In the genomic region with DNA sequence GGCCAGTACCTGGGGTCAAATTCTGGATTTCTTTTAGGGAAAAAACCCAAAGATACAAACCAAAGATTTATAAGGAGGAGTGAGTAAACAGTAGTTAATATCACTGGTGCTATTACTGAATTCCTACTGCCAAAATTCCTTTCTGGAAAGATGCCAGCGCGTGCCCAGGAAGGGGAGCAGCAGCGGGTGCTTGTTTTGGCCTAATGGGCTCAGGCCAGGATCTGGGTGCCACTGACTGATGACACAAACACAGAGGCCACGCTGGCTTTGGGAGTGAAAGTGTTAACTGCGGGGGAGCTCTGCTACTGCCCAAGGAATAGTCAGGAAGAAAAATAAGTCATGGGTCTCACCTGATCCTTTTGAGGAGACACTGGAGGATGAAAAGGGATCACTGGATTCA, we compare ENCODE assay signal across 17 cellular contexts.
DNase-seq lines count a peak whose midpoint lies in the region; ATAC-seq and TF ChIP-seq lines count a peak whose summit lies in the region.
"Had no signal": no experiment of that assay in that cellular context is flagged by ENCODE, and none has a peak within 500 bp of the region (broad histone marks: within the 10 kb centered on the region; RNA-seq: fewer than 3 reads in every experiment).

No MANE protein-coding gene starts in this region.

- H3K4me3 Mint-ChIP-seq in naive thymus-derived CD4-positive, alpha-beta T cell = no peak overlapping the region
- H3K4me3 Mint-ChIP-seq in stimulated activated naive B cell treated with anti-CD40 and anti-IgM and Interleukin-4, amounts not matched to agents 10 μg/mL and 1 μg/mL and 100 μg/mL, for 72 hours = no peak overlapping the region
- H3K4me3 Mint-ChIP-seq: CD14-positive monocyte, H9 had no signal

- POLR2A ChIA-PET in naive thymus-derived CD4-positive, alpha-beta T cell (lab: Charles Lee) = interaction anchor here (0.8 to 5.2 kb wide), 15 partner anchors 10 to 200 kb away, joined by 3 to 81 read pairs (median 10); a partner anchor contains a TSS

- H3K36me3 Mint-ChIP-seq in naive thymus-derived CD4-positive, alpha-beta T cell = peaks cover 18 to 63% (median 58%) of the 10 kb centered on the region in 5 donors
- peaks cover 76 to 82% of the 10 kb centered on the region in 2 donors for H3K36me3 Mint-ChIP-seq in stimulated activated naive B cell treated with anti-CD40 and anti-IgM and Interleukin-4, amounts not matched to agents 10 μg/mL and 1 μg/mL and 100 μg/mL, for 72 hours

- peak overlapping the region in 7 of 9 donors; percentile 19 to 85 (median 75) for H3K27ac Mint-ChIP-seq in naive thymus-derived CD4-positive, alpha-beta T cell
- H3K27ac Mint-ChIP-seq in stimulated activated naive B cell treated with anti-CD40 and anti-IgM and Interleukin-4, amounts not matched to agents 10 μg/mL and 1 μg/mL and 100 μg/mL, for 72 hours = peak overlapping the region; percentile 53

- H3K27ac ChIP-seq in VCaP (peak overlapping the region; percentile 80), tibial artery (no peak overlapping the region)
- H3K27ac ChIP-seq in naive thymus-derived CD4-positive, alpha-beta T cell (ENCODE audit: low read depth, low read length) = no peak overlapping the region
- H3K27ac ChIP-seq: 22Rv1, Peyer's patch had no signal

- CTCF ChIA-PET in naive thymus-derived CD4-positive, alpha-beta T cell (lab: Charles Lee) = interaction anchor here (0.8 to 5.3 kb wide), 13 partner anchors 9 to 201 kb away, joined by 3 to 64 read pairs (median 4); a partner anchor contains a TSS

- peaks cover 7 to 57% (median 10%) of the 10 kb centered on the region in 3 experiments for H3K36me3 ChIP-seq in naive thymus-derived CD4-positive, alpha-beta T cell (ENCODE audit: control insufficient read depth in 2 of 3, insufficient read depth in 3 of 3, low read length in 3 of 3)
- peaks cover 21 to 59% (median 44%) of the 10 kb centered on the region in 3 donors for H3K36me3 ChIP-seq in tibial artery

- peak; percentile 33 for DNase-seq in activated effector memory CD4-positive, alpha-beta T cell treated with anti-CD3 and anti-CD28 coated beads, Interleukin-2, amount 50 U/mL, for 16 hours
- DNase-seq in activated effector memory CD4-positive, alpha-beta T cell treated with Interleukin-2 at 50 U/mL for 16 hours = no peak
- DNase-seq in naive thymus-derived CD4-positive, alpha-beta T cell = no peak
- DNase-seq in stimulated activated naive B cell treated with anti-CD40 and anti-IgM and Interleukin-4, amounts not matched to agents 10 μg/mL and 1 μg/mL and 100 μg/mL, for 72 hours = no peak
- DNase-seq in hepatic stellate cell (ENCODE audit: low spot score) (no peak), tibial artery (no peak)
- DNase-seq: AML-193, Caco-2, DMS153, H9, NCI-H1105, NCI-H2081 treated with DMSO at 0.1 percent for 48 hours had no signal

- no peak overlapping the region for H3K4me3 ChIP-seq in naive thymus-derived CD4-positive, alpha-beta T cell (ENCODE audit: low read length)
- no peak overlapping the region for H3K4me3 ChIP-seq in tibial artery
- H3K4me3 ChIP-seq: Peyer's patch had no signal

- H3K9me3 Mint-ChIP-seq in naive thymus-derived CD4-positive, alpha-beta T cell = peaks cover 0 to 34% (median 11%) of the 10 kb centered on the region in 11 donors
- H3K9me3 Mint-ChIP-seq in stimulated activated naive B cell treated with anti-CD40 and anti-IgM and Interleukin-4, amounts not matched to agents 10 μg/mL and 1 μg/mL and 100 μg/mL, for 72 hours = peaks cover 12 to 21% of the 10 kb centered on the region in 2 donors

- H3K27me3 Mint-ChIP-seq in naive thymus-derived CD4-positive, alpha-beta T cell = no peaks in the 10 kb centered on the region
- H3K27me3 Mint-ChIP-seq in stimulated activated naive B cell treated with anti-CD40 and anti-IgM and Interleukin-4, amounts not matched to agents 10 μg/mL and 1 μg/mL and 100 μg/mL, for 72 hours = no peaks in the 10 kb centered on the region

- H3K4me1 ChIP-seq in naive thymus-derived CD4-positive, alpha-beta T cell (ENCODE audit: control insufficient read depth in 2 of 2, insufficient read depth in 2 of 2, low read length in 2 of 2) = peaks cover 32 to 33% of the 10 kb centered on the region in 2 donors
- H3K4me1 ChIP-seq in tibial artery = peaks cover 19 to 27% (median 24%) of the 10 kb centered on the region in 4 donors
- H3K4me1 ChIP-seq: Caco-2 had no signal

- ATAC-seq in naive thymus-derived CD4-positive, alpha-beta T cell = no peak
- no peak for ATAC-seq in stimulated activated naive B cell treated with anti-CD40 and anti-IgM and Interleukin-4, amounts not matched to agents 10 μg/mL and 1 μg/mL and 100 μg/mL, for 72 hours (replicated peaks)
- ATAC-seq in HG03280 (IDR thresholded peaks at IDR 0.05; ENCODE audit: unreplicated experiment) = no peak

- TF ChIP-seq CTCF in VCaP (conservative IDR thresholded peaks at IDR 0.05) = no peak
- TF ChIP-seq CTCF in tibial artery (IDR thresholded peaks at IDR 0.05) = no peak

- peaks cover 25 to 57% (median 48%) of the 10 kb centered on the region in 7 donors for H3K4me1 Mint-ChIP-seq in naive thymus-derived CD4-positive, alpha-beta T cell
- H3K4me1 Mint-ChIP-seq in stimulated activated naive B cell treated with anti-CD40 and anti-IgM and Interleukin-4, amounts not matched to agents 10 μg/mL and 1 μg/mL and 100 μg/mL, for 72 hours = peaks cover 35 to 54% of the 10 kb centered on the region in 2 donors
- H3K4me1 Mint-ChIP-seq: H9 had no signal

- H3K9me3 ChIP-seq in naive thymus-derived CD4-positive, alpha-beta T cell (ENCODE audit: control insufficient read depth in 2 of 3, low read length in 3 of 3) = peaks cover 0 to 12% (median 0%) of the 10 kb centered on the region in 3 experiments
- no peaks in the 10 kb centered on the region for H3K9me3 ChIP-seq in tibial artery
- H3K9me3 ChIP-seq: Caco-2, Peyer's patch had no signal

- intact Hi-C loops in naive thymus-derived CD4-positive, alpha-beta T cell (cut with micrococcal nuclease) = no loop called here
- intact Hi-C loops in tibial artery (cut with DNase I; ENCODE audit: low total_unique reads) = no loop called here

- no peaks in the 10 kb centered on the region for H3K27me3 ChIP-seq in naive thymus-derived CD4-positive, alpha-beta T cell (ENCODE audit: control insufficient read depth in 2 of 2, insufficient read depth in 2 of 2, low read length in 2 of 2)
- H3K27me3 ChIP-seq in tibial artery = no peaks in the 10 kb centered on the region
- H3K27me3 ChIP-seq: Peyer's patch had no signal
